ENCODE assay signal across 10 cellular contexts in the genomic region with DNA sequence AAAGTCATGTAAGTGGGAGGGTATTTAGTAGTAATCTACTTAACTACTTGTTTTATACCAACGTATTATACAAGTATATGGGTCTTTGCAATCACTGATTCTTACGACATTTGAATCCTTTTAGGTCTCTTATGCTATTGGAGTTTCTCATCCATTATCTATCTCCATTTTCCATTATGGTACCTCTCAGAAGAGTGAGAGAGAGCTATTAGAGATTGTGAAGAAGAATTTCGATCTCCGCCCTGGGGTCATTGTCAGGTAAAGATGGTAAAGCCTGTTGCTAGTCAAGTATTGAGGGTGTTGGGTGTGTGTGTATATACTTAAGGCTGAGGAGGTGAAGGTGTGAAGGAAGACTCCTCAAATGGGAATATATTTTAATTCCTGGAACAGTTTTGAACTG. TPM values are rescaled to one million over a fixed set of nuclear protein-coding genes. Genes with fewer than 3 reads are reported as not detected.
DNase-seq lines count a peak whose midpoint lies in the region; ATAC-seq and TF ChIP-seq lines count a peak whose summit lies in the region.
"Had no signal": no experiment of that assay in that cellular context is flagged by ENCODE, and none has a peak within 500 bp of the region (broad histone marks: within the 10 kb centered on the region; RNA-seq: fewer than 3 reads in every experiment).

No MANE protein-coding gene starts in this region.

- BruUV-seq in PC-3 (replicated peaks; lab: Mats Ljungman, UMichigan), result no TSS peak

- H3K4me1 ChIP-seq in SK-N-SH (ENCODE audit: control insufficient read depth in 1 of 2, insufficient read depth in 2 of 2, low read depth in 1 of 2, low read length in 1 of 2) (peaks cover 15 to 21% of the 10 kb centered on the region in 2 experiments; a peak in 3 of 4 replicates), PC-3 (ENCODE audit: insufficient read depth, low read length) (peaks cover 22% of the 10 kb centered on the region), gastrocnemius medialis (peaks cover 53 to 56% of the 10 kb centered on the region in 2 donors)

- in situ Hi-C loops in gastrocnemius medialis (cut with MboI; ENCODE audit: low sequenced_read_pairs in 4 of 4), result no loop called here

- 81% methylated on average over 4 of the region's 4 CpGs for WGBS in SK-N-SH (ENCODE audit: low lambda C conversion rate)

- no peak overlapping the region; a peak in 1 of 4 replicates for H3K27ac ChIP-seq in SK-N-SH (ENCODE audit: low read depth in 2 of 2, low read length in 1 of 2)
- H3K27ac ChIP-seq in PC-3 (ENCODE audit: low read length), result no peak overlapping the region
- H3K27ac ChIP-seq in dorsolateral prefrontal cortex, result peak overlapping the region in 40 of 59 donors; percentile 2 to 100 (median 43)
- peak overlapping the region; percentile 97 to 99 (median 98) for H3K27ac ChIP-seq in gastrocnemius medialis

- intact Hi-C loops in PC-3 (cut with micrococcal nuclease), result no loop called here
- intact Hi-C loops in dorsolateral prefrontal cortex (cut with DNase I), result no loop called here
- intact Hi-C loops in gastrocnemius medialis (cut with DNase I; ENCODE audit: low total_unique reads), result no loop called here

- ATAC-seq in SK-N-SH treated with all-trans-retinoic acid at 6 μM for 48 hours, result no peak
- ATAC-seq in PC-3, result no peak
- ATAC-seq in gastrocnemius medialis, result no peak
- ATAC-seq in HG03159 (IDR thresholded peaks at IDR 0.05; ENCODE audit: unreplicated experiment), result no peak
- ATAC-seq in GM21737 (IDR thresholded peaks at IDR 0.05; ENCODE audit: unreplicated experiment), result no peak
- no peak for ATAC-seq in HG02763 (IDR thresholded peaks at IDR 0.05; ENCODE audit: unreplicated experiment)

- no peak for TF ChIP-seq CTCF in SK-N-SH (IDR thresholded peaks at IDR 0.05)
- TF ChIP-seq CTCF in PC-3 (conservative IDR thresholded peaks at IDR 0.05; ENCODE audit: low read depth, low read length), result no peak
- TF ChIP-seq CTCF in dorsolateral prefrontal cortex (IDR thresholded peaks at IDR 0.05 in 54 of 56, conservative IDR thresholded peaks at IDR 0.05 in 2 of 56; ENCODE audit: low read depth in 1 of 56, partially characterized antibody in 56 of 56), result no peak
- TF ChIP-seq CTCF in gastrocnemius medialis (IDR thresholded peaks at IDR 0.05 in 4 of 5, conservative IDR thresholded peaks at IDR 0.05 in 1 of 5), result no peak

- POLR2A ChIA-PET in SK-N-SH (lab: Yijun Ruan, JAX) (interaction anchor here (1.0 to 5.5 kb wide), 3 partner anchors 19 to 124 kb away, joined by 5 to 85 read pairs (median 38); partner anchors contain the start of gene SH2D6), PC-3 (lab: Charles Lee; ENCODE audit: unreplicated experiment) (no interaction called here)

- CTCF ChIA-PET in SK-N-SH (lab: Yijun Ruan, JAX), result interaction anchor here (7.4 to 10.6 kb wide), 3 partner anchors 8 to 122 kb away, joined by 61 to 146 read pairs (median 111); partner anchors contain the start of gene SH2D6
- CTCF ChIA-PET in PC-3 (lab: Charles Lee), result no interaction called here

- H3K9me2 ChIP-seq in SK-N-SH (no peaks in the 10 kb centered on the region), PC-3 (replicated peaks; ENCODE audit: low read length) (no peaks in the 10 kb centered on the region)

- no peak overlapping the region for H3K4me3 ChIP-seq in SK-N-SH (ENCODE audit: low read depth in 2 of 2, low read length in 1 of 2)
- H3K4me3 ChIP-seq in PC-3 (ENCODE audit: low read length), result peak overlapping the region; percentile 95
- peak overlapping the region in 52 of 59 donors; percentile 7 to 100 (median 96) for H3K4me3 ChIP-seq in dorsolateral prefrontal cortex
- peak overlapping the region in 1 of 4 donors; percentile 87 for H3K4me3 ChIP-seq in gastrocnemius medialis

- H2AFZ ChIP-seq in SK-N-SH (ENCODE audit: low read depth) (no peak overlapping the region), PC-3 (ENCODE audit: low read length) (no peak overlapping the region)

- H3F3A ChIP-seq in SK-N-SH (replicated peaks; ENCODE audit: insufficient read depth) (peaks cover 54% of the 10 kb centered on the region), PC-3 (ENCODE audit: low read length, unreplicated experiment) (peaks cover 71% of the 10 kb centered on the region)

- H3K27me3 ChIP-seq in SK-N-SH (ENCODE audit: insufficient read depth), result no peaks in the 10 kb centered on the region
- H3K27me3 ChIP-seq in PC-3 (ENCODE audit: low read length), result no peaks in the 10 kb centered on the region
- H3K27me3 ChIP-seq in dorsolateral prefrontal cortex, result no peaks in the 10 kb centered on the region
- no peaks in the 10 kb centered on the region for H3K27me3 ChIP-seq in gastrocnemius medialis

- no peak for TF ChIP-seq POLR2A in gastrocnemius medialis (IDR thresholded peaks at IDR 0.05)

- H3K36me3 ChIP-seq in SK-N-SH (replicated peaks in 1 of 2; ENCODE audit: control insufficient read depth in 1 of 2, insufficient read depth in 2 of 2, low read length in 1 of 2), result peaks cover 56 to 61% of the 10 kb centered on the region in 2 experiments
- peaks cover 58% of the 10 kb centered on the region for H3K36me3 ChIP-seq in PC-3 (ENCODE audit: low read depth, low read length)
- peaks cover 0 to 54% of the 10 kb centered on the region in 2 donors for H3K36me3 ChIP-seq in gastrocnemius medialis

- H3K4me2 ChIP-seq in SK-N-SH (no peak overlapping the region), PC-3 (ENCODE audit: low read length) (peak overlapping the region; percentile 99)

- H4K20me1 ChIP-seq in SK-N-SH (ENCODE audit: insufficient read depth) (peaks cover 63% of the 10 kb centered on the region), PC-3 (ENCODE audit: low read length) (peaks cover 63% of the 10 kb centered on the region)

- TF ChIP-seq RAD21 in SK-N-SH (IDR thresholded peaks at IDR 0.05; ENCODE audit: low read length), result no peak

- H3K9ac ChIP-seq in SK-N-SH (no peak overlapping the region), PC-3 (ENCODE audit: low read length) (no peak overlapping the region)

- TF ChIP-seq EP300 in SK-N-SH (IDR thresholded peaks at IDR 0.05; ENCODE audit: borderline replicate concordance in 1 of 2, low read depth in 1 of 2, low read length in 1 of 2), result no peak

- H3K79me2 ChIP-seq in SK-N-SH (ENCODE audit: insufficient read depth) (peaks cover 51% of the 10 kb centered on the region), PC-3 (ENCODE audit: low read length) (peaks cover 54% of the 10 kb centered on the region)

- DNase-seq in SK-N-SH (no peak), PC-3 (no peak), dorsolateral prefrontal cortex (no peak), gastrocnemius medialis (no peak)
- DNase-seq: EL, Kasumi-1 had no signal

- no peaks in the 10 kb centered on the region for H3K9me3 ChIP-seq in SK-N-SH
- H3K9me3 ChIP-seq in PC-3 (ENCODE audit: low read length), result no peaks in the 10 kb centered on the region
- no peaks in the 10 kb centered on the region for H3K9me3 ChIP-seq in gastrocnemius medialis

TF ChIP-seq in SK-N-SH treated with all-trans-retinoic acid at 6 μM for 48 hours, 23 proteins besides CTCF, POLR2A, EP300 and RAD21 (continues in another document):
- no peak for TF ChIP-seq ZNF70 (CRISPR knock-in tag; IDR thresholded peaks at IDR 0.05)
- TF ChIP-seq TCF4 (CRISPR knock-in tag; IDR thresholded peaks at IDR 0.05; ENCODE audit: borderline replicate concordance), result no peak
- no peak for TF ChIP-seq ZFP30 (CRISPR knock-in tag; IDR thresholded peaks at IDR 0.05)
- TF ChIP-seq CSDC2 (CRISPR knock-in tag; IDR thresholded peaks at IDR 0.05), result no peak
- TF ChIP-seq PPARA (CRISPR knock-in tag; IDR thresholded peaks at IDR 0.05; ENCODE audit: borderline replicate concordance), result no peak
- no peak for TF ChIP-seq SNAI2 (CRISPR knock-in tag; IDR thresholded peaks at IDR 0.05)
- no peak for TF ChIP-seq OSR1 (CRISPR knock-in tag; IDR thresholded peaks at IDR 0.05)
- TF ChIP-seq ESRRG (CRISPR knock-in tag; IDR thresholded peaks at IDR 0.05), result no peak

RNA-seq across cellular contexts. Expression of gene MAT2A, which starts 3.8 kb away (rescaled TPM):
- 187 and 326 TPM in 2 replicates for polyA plus RNA-seq in SK-N-SH (2012; rRNA removed)
- 139 and 151 TPM in 2 replicates for polyA plus RNA-seq in SK-N-SH (2012; cell fraction: cytosol; rRNA removed)
- polyA plus RNA-seq in SK-N-SH (2012; cell fraction: nucleus; rRNA removed), result 429 and 1,108 TPM in 2 replicates
- total RNA-seq in PC-3 (2014; rRNA removed), result 304 and 309 TPM in 2 replicates
- total RNA-seq in dorsolateral prefrontal cortex, result 100 to 1,000 TPM; 193 to 562 (median 276) TPM
- 100 to 1,000 TPM in 1 of 4 donors, 10 to 100 TPM in 3; 33.2 to 131 (median 56.0) TPM for total RNA-seq in gastrocnemius medialis

RNA-seq across cellular contexts. Expression of gene GGCX, which starts 18.5 kb away (rescaled TPM):
- polyA plus RNA-seq in SK-N-SH (2012; rRNA removed), result 26.5 and 34.5 TPM in 2 replicates
- polyA plus RNA-seq in SK-N-SH (2012; cell fraction: cytosol; rRNA removed), result 26.0 and 31.5 TPM in 2 replicates
- polyA plus RNA-seq in SK-N-SH (2012; cell fraction: nucleus; rRNA removed), result 32.1 and 32.7 TPM in 2 replicates
- total RNA-seq in PC-3 (2014; rRNA removed), result 34.8 and 46.7 TPM in 2 replicates
- total RNA-seq in dorsolateral prefrontal cortex, result 10 to 100 TPM; 24.6 to 53.8 (median 36.1) TPM
- total RNA-seq in gastrocnemius medialis, result 10 to 100 TPM; 18.3 to 33.1 (median 28.2) TPM

RNA-seq across cellular contexts. Expression of gene VAMP8, which starts 34.6 kb away (rescaled TPM):
- polyA plus RNA-seq in SK-N-SH (2012; rRNA removed), result 0.72 and 1.3 TPM in 2 replicates
- polyA plus RNA-seq in SK-N-SH (2012; cell fraction: cytosol; rRNA removed), result 1.1 and 1.5 TPM in 2 replicates
- 0.52 and 0.87 TPM in 2 replicates for polyA plus RNA-seq in SK-N-SH (2012; cell fraction: nucleus; rRNA removed)
- total RNA-seq in PC-3 (2014; rRNA removed) (141 and 142 TPM in 2 replicates), dorsolateral prefrontal cortex (10 to 100 TPM in 34 of 120 experiments, 1 to 10 TPM in 86; 2.5 to 33.7 (median 7.4) TPM), gastrocnemius medialis (10 to 100 TPM in 1 of 4 donors, 1 to 10 TPM in 3; 5.3 to 12.1 (median 7.1) TPM)

RNA-seq across cellular contexts. Expression of gene VAMP5, which starts 41.5 kb away (rescaled TPM):
- 9.8 and 12.0 TPM in 2 replicates for polyA plus RNA-seq in SK-N-SH (2012; rRNA removed)
- 7.2 and 10.5 TPM in 2 replicates for polyA plus RNA-seq in SK-N-SH (2012; cell fraction: cytosol; rRNA removed)
- polyA plus RNA-seq in SK-N-SH (2012; cell fraction: nucleus; rRNA removed), result 1.8 and 5.7 TPM in 2 replicates
- 0.40 TPM in 1 of 2 replicates, not detected in the other for total RNA-seq in PC-3 (2014; rRNA removed)
- 10 to 100 TPM; 11.2 to 51.3 (median 21.9) TPM for total RNA-seq in dorsolateral prefrontal cortex
- total RNA-seq in gastrocnemius medialis, result 10 to 100 TPM; 19.9 to 47.0 (median 36.9) TPM

RNA-seq across cellular contexts. Expression of gene RNF181, which starts 52.8 kb away (rescaled TPM):
- 312 and 353 TPM in 2 replicates for polyA plus RNA-seq in SK-N-SH (2012; rRNA removed)
- 256 and 277 TPM in 2 replicates for polyA plus RNA-seq in SK-N-SH (2012; cell fraction: cytosol; rRNA removed)
- polyA plus RNA-seq in SK-N-SH (2012; cell fraction: nucleus; rRNA removed), result 222 and 297 TPM in 2 replicates
- total RNA-seq in PC-3 (2014; rRNA removed) (170 and 225 TPM in 2 replicates), dorsolateral prefrontal cortex (10 to 100 TPM; 46.9 to 93.7 (median 73.1) TPM), gastrocnemius medialis (100 to 1,000 TPM; 207 to 235 (median 215) TPM)

Comparison
In these comparisons a context has a peak if more than half of its experiments do, and no peak if none do; other contexts are left out.
1. H3K27ac ChIP-seq: peak in dorsolateral prefrontal cortex (40 of 59) and gastrocnemius medialis (4 of 4); none in SK-N-SH (0 of 2) and PC-3 (single experiment).
2. H3K4me3 ChIP-seq: peak in PC-3 (single experiment) and dorsolateral prefrontal cortex (52 of 59); none in SK-N-SH (0 of 2).